34 cellular contexts compared by ENCODE assay signal in the genomic region with DNA sequence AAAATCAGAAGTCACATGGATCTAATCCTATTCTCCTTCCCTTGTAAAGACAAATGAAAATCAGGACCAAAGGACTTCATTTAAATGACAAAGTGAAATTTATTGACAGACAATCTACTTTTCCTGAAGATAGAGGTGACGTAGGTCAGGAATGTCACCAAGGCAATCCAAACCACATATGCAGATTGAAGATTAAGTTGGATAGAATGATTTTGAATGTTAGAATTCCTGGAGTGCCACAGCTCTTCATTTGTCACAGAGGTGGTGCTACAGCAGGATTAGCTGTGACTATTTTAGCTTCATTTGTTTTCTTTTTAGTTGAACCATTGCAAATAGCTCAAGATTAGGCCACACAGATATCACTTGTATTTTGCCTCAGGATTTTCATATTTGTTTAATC.
"Had no signal": no experiment of that assay in that cellular context is flagged by ENCODE, and none has a peak within 500 bp of the region (broad histone marks: within the 10 kb centered on the region; RNA-seq: fewer than 3 reads in every experiment).

No MANE protein-coding gene starts in this region.

- H3K36me3 Mint-ChIP-seq: activated CD8-positive, alpha-beta memory T cell treated with anti-CD3 and anti-CD28 coated beads, Interleukin-2, amount 10 ng/mL, durations not matched to agents 7 days and 5 days; activated naive CD4-positive, alpha-beta T cell treated with anti-CD3 and anti-CD28 coated beads, Interleukin-2, amount 50 U/mL, for 24 hours; activated naive CD8-positive, alpha-beta T cell treated with anti-CD3 and anti-CD28 coated beads, Interleukin-2, amount 10 ng/mL, durations not matched to agents 7 days and 5 days had no signal

- H3K4me3 ChIP-seq: ascending aorta, body of pancreas, breast epithelium, PC-9 had no signal

- H3K36me3 ChIP-seq: ascending aorta, breast epithelium had no signal

- H3K27me3 Mint-ChIP-seq: activated CD4-positive, alpha-beta memory T cell treated with anti-CD3 and anti-CD28 coated beads, Interleukin-2, amount 10 ng/mL, durations not matched to agents 7 days and 5 days; activated CD8-positive, alpha-beta memory T cell treated with anti-CD3 and anti-CD28 coated beads, Interleukin-2, amount 10 ng/mL, durations not matched to agents 7 days and 5 days; activated naive CD4-positive, alpha-beta T cell treated with anti-CD3 and anti-CD28 coated beads, Interleukin-2, amount 50 U/mL, for 24 hours; activated naive CD8-positive, alpha-beta T cell treated with anti-CD3 and anti-CD28 coated beads, Interleukin-2, amount 10 ng/mL, durations not matched to agents 7 days and 5 days; activated T-helper 17 cell treated with anti-CD3 and anti-CD28 coated beads, Interleukin-2, amount 50 U/mL, for 72 hours had no signal

- H3K4me1 ChIP-seq: ascending aorta, body of pancreas, breast epithelium had no signal

- DNase-seq: activated CD4-positive, alpha-beta memory T cell treated with anti-CD3 and anti-CD28 coated beads, Interleukin-2, amount 10 ng/mL, durations not matched to agents 7 days and 5 days; activated CD4-positive, alpha-beta T cell treated with anti-CD3 and anti-CD28 coated beads for 1 hour; activated CD4-positive, alpha-beta T cell treated with anti-CD3 and anti-CD28 coated beads for 48 hours; activated CD4-positive, CD25-positive, alpha-beta regulatory T cell; activated CD8-positive, alpha-beta memory T cell treated with anti-CD3 and anti-CD28 coated beads for 24 hours; activated CD8-positive, alpha-beta memory T cell treated with anti-CD3 and anti-CD28 coated beads, Interleukin-2, amount 10 ng/mL, durations not matched to agents 7 days and 5 days; activated CD8-positive, alpha-beta memory T cell treated with anti-CD3 and anti-CD28 coated beads, Interleukin-2, amount 50 U/mL, for 48 hours; activated effector memory CD4-positive, alpha-beta T cell treated with anti-CD3 and anti-CD28 coated beads, Interleukin-2, amount 50 U/mL, for 16 hours; activated naive CD4-positive, alpha-beta T cell; activated naive CD8-positive, alpha-beta T cell treated with anti-CD3 and anti-CD28 coated beads, Interleukin-2, amount 10 ng/mL, durations not matched to agents 7 days and 5 days; activated T-cell treated with anti-CD3 and anti-CD28 coated beads, Interleukin-2, amount 50 U/mL, for 72 hours; amygdala; body of pancreas; MM.1S; MV-4-11; NCI-H1092; NCI-H1436 treated with DMSO at 0.1 percent for 48 hours; NCI-H1694 treated with DMSO at 0.1 percent for 48 hours; NCI-H2029; NCI-H345; NCI-H524 treated with DMSO at 0.1 percent for 48 hours; PC-9; Right ventricle myocardium superior; SW 1271; T-helper 1 cell; T-helper 2 cell; T-helper 9 cell had no signal

- H3K27me3 ChIP-seq: ascending aorta, body of pancreas, breast epithelium had no signal

- FAIRE-seq: RCC 7860 had no signal

- H3K4me2 ChIP-seq: PC-9 had no signal

- ATAC-seq: activated CD8-positive, alpha-beta memory T cell treated with anti-CD3 and anti-CD28 coated beads, Interleukin-2, amount 10 ng/mL, durations not matched to agents 7 days and 5 days; activated T-cell treated with anti-CD3 and anti-CD28 coated beads, Interleukin-2, amount 50 U/mL, for 72 hours; activated T-helper 17 cell treated with anti-CD3 and anti-CD28 coated beads, Interleukin-2, amount 50 U/mL, for 72 hours; body of pancreas had no signal

- H3K27ac Mint-ChIP-seq: activated CD4-positive, alpha-beta memory T cell treated with anti-CD3 and anti-CD28 coated beads, Interleukin-2, amount 10 ng/mL, durations not matched to agents 7 days and 5 days; activated CD8-positive, alpha-beta memory T cell treated with anti-CD3 and anti-CD28 coated beads, Interleukin-2, amount 10 ng/mL, durations not matched to agents 7 days and 5 days; activated naive CD4-positive, alpha-beta T cell treated with anti-CD3 and anti-CD28 coated beads, Interleukin-2, amount 50 U/mL, for 24 hours; activated naive CD8-positive, alpha-beta T cell treated with anti-CD3 and anti-CD28 coated beads, Interleukin-2, amount 10 ng/mL, durations not matched to agents 7 days and 5 days; activated T-cell treated with anti-CD3 and anti-CD28 coated beads, Interleukin-2, amount 50 U/mL, for 72 hours; activated T-helper 17 cell treated with anti-CD3 and anti-CD28 coated beads, Interleukin-2, amount 50 U/mL, for 72 hours had no signal

- H3K9me3 Mint-ChIP-seq: activated naive CD4-positive, alpha-beta T cell treated with anti-CD3 and anti-CD28 coated beads, Interleukin-2, amount 50 U/mL, for 24 hours; activated naive CD8-positive, alpha-beta T cell treated with anti-CD3 and anti-CD28 coated beads, Interleukin-2, amount 10 ng/mL, durations not matched to agents 7 days and 5 days; activated T-cell treated with anti-CD3 and anti-CD28 coated beads, Interleukin-2, amount 50 U/mL, for 72 hours; activated T-helper 17 cell treated with anti-CD3 and anti-CD28 coated beads, Interleukin-2, amount 50 U/mL, for 72 hours had no signal

- H3K9me3 ChIP-seq: ascending aorta, body of pancreas, breast epithelium had no signal

- H3K4me3 Mint-ChIP-seq: activated CD4-positive, alpha-beta memory T cell treated with anti-CD3 and anti-CD28 coated beads, Interleukin-2, amount 10 ng/mL, durations not matched to agents 7 days and 5 days; activated CD8-positive, alpha-beta memory T cell treated with anti-CD3 and anti-CD28 coated beads, Interleukin-2, amount 10 ng/mL, durations not matched to agents 7 days and 5 days; activated naive CD4-positive, alpha-beta T cell treated with anti-CD3 and anti-CD28 coated beads, Interleukin-2, amount 50 U/mL, for 24 hours; activated naive CD8-positive, alpha-beta T cell treated with anti-CD3 and anti-CD28 coated beads, Interleukin-2, amount 10 ng/mL, durations not matched to agents 7 days and 5 days; activated T-cell treated with anti-CD3 and anti-CD28 coated beads, Interleukin-2, amount 50 U/mL, for 72 hours; activated T-helper 17 cell treated with anti-CD3 and anti-CD28 coated beads, Interleukin-2, amount 50 U/mL, for 72 hours had no signal

- H2AFZ ChIP-seq: PC-9 had no signal

- H3K27ac ChIP-seq: ascending aorta, body of pancreas, breast epithelium, PC-9, RWPE1, VCaP had no signal

- H3K4me1 Mint-ChIP-seq: activated CD4-positive, alpha-beta memory T cell treated with anti-CD3 and anti-CD28 coated beads, Interleukin-2, amount 10 ng/mL, durations not matched to agents 7 days and 5 days; activated CD8-positive, alpha-beta memory T cell treated with anti-CD3 and anti-CD28 coated beads, Interleukin-2, amount 10 ng/mL, durations not matched to agents 7 days and 5 days; activated naive CD4-positive, alpha-beta T cell treated with anti-CD3 and anti-CD28 coated beads, Interleukin-2, amount 50 U/mL, for 24 hours; activated naive CD8-positive, alpha-beta T cell treated with anti-CD3 and anti-CD28 coated beads, Interleukin-2, amount 10 ng/mL, durations not matched to agents 7 days and 5 days; activated T-helper 17 cell treated with anti-CD3 and anti-CD28 coated beads, Interleukin-2, amount 50 U/mL, for 72 hours had no signal
